In genomic region chr1:164982545-164982944, GRCh38 we compare ENCODE assay signal across 19 cellular contexts.
DNase-seq lines count a peak whose midpoint lies in the region; ATAC-seq and TF ChIP-seq lines count a peak whose summit lies in the region.
"Had no signal": no experiment of that assay in that cellular context is flagged by ENCODE, and none has a peak within 500 bp of the region (broad histone marks: within the 10 kb centered on the region; RNA-seq: fewer than 3 reads in every experiment).

No MANE protein-coding gene starts in this region.

- H3K4me3 Mint-ChIP-seq in WTC11 = no peak overlapping the region
- H3K4me3 Mint-ChIP-seq: IgD-negative memory B cell had no signal

- H3K4me3 ChIP-seq in HEK293 (ENCODE audit: low read depth, low read length) = no peak overlapping the region
- no peak overlapping the region for H3K4me3 ChIP-seq in smooth muscle cell
- H3K4me3 ChIP-seq: HAP-1 had no signal

- POLR2A ChIA-PET in HEK293 (lab: Yijun Ruan, JAX) (no interaction called here), WTC11 (lab: Charles Lee) (no interaction called here)

- ATAC-seq in WTC11 = 0 out of 2 replicates have a peak, but pooled peaks have one; percentile 30
- ATAC-seq in HG03045 (IDR thresholded peaks at IDR 0.05; ENCODE audit: unreplicated experiment) = no peak
- ATAC-seq: SK-N-SH treated with all-trans-retinoic acid at 6 μM for 48 hours had no signal

- no peaks in the 10 kb centered on the region for H3K79me2 ChIP-seq in smooth muscle cell (ENCODE audit: low read depth)

- H3K27ac ChIP-seq in HEK293 (ENCODE audit: extremely low read depth, low read depth, low read length) = no peak overlapping the region
- H3K27ac ChIP-seq in smooth muscle cell (ENCODE audit: low read depth) = no peak overlapping the region

- no peaks in the 10 kb centered on the region for H3K36me3 ChIP-seq in HEK293 (ENCODE audit: control insufficient read depth in 2 of 2, insufficient read depth in 1 of 2, low read length in 2 of 2)
- H3K36me3 ChIP-seq in smooth muscle cell (ENCODE audit: low read depth) = no peaks in the 10 kb centered on the region
- H3K36me3 ChIP-seq: HAP-1 had no signal

- CTCF ChIA-PET in HEK293 (lab: Yijun Ruan, JAX) = interaction anchor here (1.2 kb wide), 1 partner anchor 9 kb away, joined by 4 read pairs; no protein-coding TSS in a partner anchor
- CTCF ChIA-PET in WTC11 (lab: Charles Lee) = interaction anchor here (0.7 kb wide), 1 partner anchor 9 kb away, joined by 3 read pairs; no protein-coding TSS in a partner anchor

- peaks cover 13% of the 10 kb centered on the region for H3F3A ChIP-seq in smooth muscle cell (ENCODE audit: low read depth)

- H3K9ac ChIP-seq in smooth muscle cell (ENCODE audit: low read depth) = no peak overlapping the region

- H4K20me1 ChIP-seq in smooth muscle cell (ENCODE audit: low read depth) = no peaks in the 10 kb centered on the region

- H3K9me3 Mint-ChIP-seq in WTC11 = no peaks in the 10 kb centered on the region

- H3K9me3 ChIP-seq in HEK293 (ENCODE audit: control insufficient read depth, insufficient read depth, low read depth, low read length) = no peaks in the 10 kb centered on the region
- no peaks in the 10 kb centered on the region for H3K9me3 ChIP-seq in smooth muscle cell (replicated peaks; ENCODE audit: low read depth)
- H3K9me3 ChIP-seq: HAP-1 had no signal

- H3K27me3 Mint-ChIP-seq in WTC11 (ENCODE audit: low read depth) = peaks cover 33% of the 10 kb centered on the region
- H3K27me3 Mint-ChIP-seq: IgD-negative memory B cell had no signal

- peak overlapping the region; percentile 20 for H3K4me2 ChIP-seq in smooth muscle cell

- H3K36me3 Mint-ChIP-seq in WTC11 = no peaks in the 10 kb centered on the region
- H3K36me3 Mint-ChIP-seq: IgD-negative memory B cell had no signal

- 0% methylated on average over 1 of the region's 1 CpG for WGBS in smooth muscle cell (ENCODE audit: low lambda C conversion rate)

- TF ChIP-seq CTCF in HEK293 (tag by site-specific recombination; IDR thresholded peaks at IDR 0.05) (no peak), WTC11 (IDR thresholded peaks at IDR 0.05) (no peak), smooth muscle cell (IDR thresholded peaks at IDR 0.05; ENCODE audit: borderline replicate concordance, insufficient read depth, poor library complexity, severe bottlenecking) (no peak), GM20000 (IDR thresholded peaks at IDR 0.05; ENCODE audit: extremely low read depth, missing control alignments) (no peak)

- H3K27ac Mint-ChIP-seq in WTC11 = no peak overlapping the region
- H3K27ac Mint-ChIP-seq: IgD-negative memory B cell had no signal

- H3K4me1 Mint-ChIP-seq in WTC11 = no peaks in the 10 kb centered on the region
- H3K4me1 Mint-ChIP-seq: IgD-negative memory B cell had no signal

- H3K4me1 ChIP-seq in HEK293 (ENCODE audit: control insufficient read depth, insufficient read depth, low read length) (no peaks in the 10 kb centered on the region), smooth muscle cell (ENCODE audit: low read depth) (peaks cover 21% of the 10 kb centered on the region)
- H3K4me1 ChIP-seq: HAP-1 had no signal

- H2AFZ ChIP-seq in smooth muscle cell (ENCODE audit: low read depth) = no peak overlapping the region

- DNase-seq in WTC11 (ENCODE audit: low spot score) = no peak
- DNase-seq in islet precursor cell = peak; percentile 74
- no peak for DNase-seq in smooth muscle cell (lab: John Stamatoyannopoulos, UW; ENCODE audit: unreplicated experiment)
- DNase-seq in NAMALWA (ENCODE audit: low spot score) = no peak
- DNase-seq in GM20000 (ENCODE audit: low spot score) = no peak
- DNase-seq: AML-193, COR-L47, Kasumi-1, MM.1S, NCI-H1105 treated with DMSO at 0.1 percent for 48 hours, NCI-H187, NCI-H2171, NCI-H748 treated with DMSO at 0.1 percent for 48 hours, SHP77 treated with DMSO at 0.1 percent for 48 hours had no signal

- H3K27me3 ChIP-seq in smooth muscle cell (ENCODE audit: low read depth) = no peaks in the 10 kb centered on the region

TF ChIP-seq in HEK293, 187 proteins besides CTCF, POLR2A, EP300 and RAD21:
- TF ChIP-seq GLIS1 (tag by site-specific recombination; IDR thresholded peaks at IDR 0.05) (peak; percentile 77), ZIC2 (tag by site-specific recombination; IDR thresholded peaks at IDR 0.05) (peak; percentile 89), ZNF518A (tag by site-specific recombination; conservative IDR thresholded peaks at IDR 0.05; ENCODE audit: low read depth) (no peak), FEZF1 (tag by site-specific recombination; IDR thresholded peaks at IDR 0.05) (peak; percentile 25; the same call in 1 of the 2 replicates)

TF ChIP-seq in WTC11, 78 proteins besides CTCF, POLR2A, EP300 and RAD21:
- no peak for TF ChIP-seq E2F5 (CRISPR knock-in tag; IDR thresholded peaks at IDR 0.05)
